ENCODE assay signal across 21 cellular contexts in genomic region chr1:107202007-107202406, GRCh38.
A peak's percentile ranks its signal among the peaks of the same experiment; 100 is the strongest.
DNase-seq lines count a peak whose midpoint lies in the region; ATAC-seq, FAIRE-seq and TF ChIP-seq lines count a peak whose summit lies in the region.
"Had no signal": no experiment of that assay in that cellular context is flagged by ENCODE, and none has a peak within 500 bp of the region (broad histone marks: within the 10 kb centered on the region; RNA-seq: fewer than 3 reads in every experiment).

No MANE protein-coding gene starts in this region.

- H3K4me1 ChIP-seq in GM12878 (ENCODE audit: control insufficient read depth, insufficient read depth, low read length) (no peaks in the 10 kb centered on the region), testis (no peaks in the 10 kb centered on the region)
- H3K4me1 ChIP-seq: A549; BLaER1 treated with 17β-estradiol and CSF1 and Interleukin-3, amounts not matched to agents 10 nM and 100 nM; Caco-2 had no signal

- RAD21 ChIA-PET in GM12878 (lab: Charles Lee; ENCODE audit: unreplicated experiment): no interaction called here

- no peak overlapping the region for H3K4me2 ChIP-seq in GM12878 (ENCODE audit: control insufficient read depth, insufficient read depth)
- H3K4me2 ChIP-seq: A549; BLaER1 treated with 17β-estradiol and CSF1 and Interleukin-3, amounts not matched to agents 10 nM and 100 nM had no signal

- FAIRE-seq in G401.6 (lab: Jason Lieb, UNC): peak; percentile 41
- FAIRE-seq in GM12878 (lab: Jason Lieb, UNC): no peak
- FAIRE-seq in frontal cortex (lab: Jason Lieb, UNC): peak; percentile 42
- FAIRE-seq: A549, D721Med, GM12891, GM19239 had no signal

- CTCF ChIA-PET in GM12878 (lab: Yijun Ruan, JAX): no interaction called here

- H3K27me3 ChIP-seq in GM12878 (replicated peaks in 1 of 2; ENCODE audit: control insufficient read depth in 2 of 2, insufficient read depth in 2 of 2, low read length in 1 of 2): no peaks in the 10 kb centered on the region
- H3K27me3 ChIP-seq in testis: no peaks in the 10 kb centered on the region
- H3K27me3 ChIP-seq: BLaER1 treated with 17β-estradiol and CSF1 and Interleukin-3, amounts not matched to agents 10 nM and 100 nM had no signal

- BruUV-seq in GM12878 (replicated peaks; lab: Mats Ljungman, UMichigan): no TSS peak

- DNase-seq in GM12878 (ENCODE audit: low read depth, low spot score) (no peak), frontal cortex (ENCODE audit: low spot score in 2 of 2) (no peak), Right ventricle myocardium inferior (ENCODE audit: missing footprints) (no peak), NCI-H748 treated with DMSO at 0.1 percent for 48 hours (lab: John Stamatoyannopoulos, UW) (no peak), testis (no peak)
- DNase-seq: 8988T; AML-193; Caco-2; Calu3; CD4-positive, alpha-beta T cell; CD8-positive, alpha-beta T cell; DMS79 treated with DMSO at 0.1 percent for 48 hours; GDM1 had no signal

- H3K27ac ChIP-seq in GM12878 (ENCODE audit: control insufficient read depth, insufficient read depth): no peak overlapping the region
- H3K27ac ChIP-seq in testis: no peak overlapping the region
- H3K27ac ChIP-seq: A549; BLaER1 treated with 17β-estradiol and CSF1 and Interleukin-3, amounts not matched to agents 10 nM and 100 nM; C4-2B had no signal

- ATAC-seq in GM12878 (no peak), Right ventricle myocardium inferior (no peak), HG03097 (IDR thresholded peaks at IDR 0.05; ENCODE audit: low FRiP score, unreplicated experiment) (no peak)
- ATAC-seq: A549; CD8-positive, alpha-beta T cell had no signal

- POLR2A ChIA-PET in GM12878 (lab: Charles Lee): no interaction called here

- intact Hi-C loops in GM12878 (cut with micrococcal nuclease; ENCODE audit: unreplicated experiment) (no loop called here), Right ventricle myocardium inferior (cut with DNase I) (no loop called here), testis (cut with DNase I; ENCODE audit: low total_unique reads) (no loop called here)

- TF ChIP-seq POLR2A in GM12878 (IDR thresholded peaks at IDR 0.05; ENCODE audit: low read depth, low read length) (no peak), testis (IDR thresholded peaks at IDR 0.05) (no peak)

- no peak for TF ChIP-seq CTCF in GM12878 (IDR thresholded peaks at IDR 0.05 in 2 of 3, conservative IDR thresholded peaks at IDR 0.05 in 1 of 3; ENCODE audit: control insufficient read depth in 2 of 3, extremely low read depth in 1 of 3, insufficient read depth in 1 of 3, low read depth in 3 of 3, low read length in 3 of 3)
- no peak for TF ChIP-seq CTCF in testis (IDR thresholded peaks at IDR 0.05)

- no peak overlapping the region for H3K9ac ChIP-seq in GM12878 (ENCODE audit: control insufficient read depth, insufficient read depth, low read length)
- H3K9ac ChIP-seq: BLaER1 treated with 17β-estradiol and CSF1 and Interleukin-3, amounts not matched to agents 10 nM and 100 nM had no signal

- H3K36me3 ChIP-seq in GM12878 (ENCODE audit: control insufficient read depth in 2 of 2, insufficient read depth in 2 of 2, low read length in 1 of 2) (no peaks in the 10 kb centered on the region), testis (ENCODE audit: low read depth, missing control alignments) (no peaks in the 10 kb centered on the region)
- H3K36me3 ChIP-seq: BLaER1 treated with 17β-estradiol and CSF1 and Interleukin-3, amounts not matched to agents 10 nM and 100 nM had no signal

- in situ Hi-C loops in GM12878 (cut with MboI): no loop called here

- H4K20me1 ChIP-seq in GM12878 (ENCODE audit: control insufficient read depth, insufficient read depth): no peaks in the 10 kb centered on the region
- H4K20me1 ChIP-seq: BLaER1 treated with 17β-estradiol and CSF1 and Interleukin-3, amounts not matched to agents 10 nM and 100 nM had no signal

- no peak overlapping the region for H2AFZ ChIP-seq in GM12878 (ENCODE audit: control insufficient read depth, low read depth, low read length)

- TF ChIP-seq RAD21 in GM12878 (IDR thresholded peaks at IDR 0.05; ENCODE audit: insufficient read depth, low read depth, low read length): no peak

- SMC1A ChIA-PET in GM12878 (lab: Charles Lee; ENCODE audit: uncharacterized antibody, unreplicated experiment): no interaction called here

- H3K9me3 ChIP-seq in GM12878 (replicated peaks; ENCODE audit: control insufficient read depth, insufficient read depth, low read length): no peaks in the 10 kb centered on the region
- H3K9me3 ChIP-seq in testis: no peaks in the 10 kb centered on the region
- H3K9me3 ChIP-seq: A549, Caco-2 had no signal

- no peaks in the 10 kb centered on the region for H3K79me2 ChIP-seq in GM12878 (ENCODE audit: control insufficient read depth, insufficient read depth, low read length)

- no peak for TF ChIP-seq EP300 in GM12878 (IDR thresholded peaks at IDR 0.05; ENCODE audit: borderline replicate concordance in 1 of 2, control insufficient read depth in 1 of 2, low read depth in 2 of 2, low read length in 2 of 2)

- H3K4me3 ChIP-seq in GM12878: no peak overlapping the region
- no peak overlapping the region for H3K4me3 ChIP-seq in testis
- H3K4me3 ChIP-seq: A549; BLaER1 treated with 17β-estradiol and CSF1 and Interleukin-3, amounts not matched to agents 10 nM and 100 nM had no signal

- 82% methylated on average over 1 of the region's 1 CpG for WGBS in GM12878 (ENCODE audit: insufficient coverage, insufficient replicate concordance, low lambda C conversion rate, missing lambda C conversion rate)
- 96 to 97% methylated on average over 1 of the region's 1 CpG for WGBS in testis, 2 donors

TF ChIP-seq in GM12878, 131 proteins besides CTCF, POLR2A, EP300 and RAD21:
- 0 out of 2 replicates have a peak, but pooled peaks have one; percentile 46 for TF ChIP-seq NFXL1 (IDR thresholded peaks at IDR 0.05; ENCODE audit: borderline replicate concordance)
- TF ChIP-seq MEF2B (IDR thresholded peaks at IDR 0.05; ENCODE audit: partially characterized antibody, poor library complexity, severe bottlenecking): no peak
- 0 out of 4 replicates have a peak, but pooled peaks of 1 of the 2 experiments have one; percentile 67 for TF ChIP-seq ETV6 (conservative IDR thresholded peaks at IDR 0.05 in 1 of 2, IDR thresholded peaks at IDR 0.05 in 1 of 2; ENCODE audit: borderline replicate concordance in 1 of 2, low read depth in 1 of 2)
